In the genomic region with DNA sequence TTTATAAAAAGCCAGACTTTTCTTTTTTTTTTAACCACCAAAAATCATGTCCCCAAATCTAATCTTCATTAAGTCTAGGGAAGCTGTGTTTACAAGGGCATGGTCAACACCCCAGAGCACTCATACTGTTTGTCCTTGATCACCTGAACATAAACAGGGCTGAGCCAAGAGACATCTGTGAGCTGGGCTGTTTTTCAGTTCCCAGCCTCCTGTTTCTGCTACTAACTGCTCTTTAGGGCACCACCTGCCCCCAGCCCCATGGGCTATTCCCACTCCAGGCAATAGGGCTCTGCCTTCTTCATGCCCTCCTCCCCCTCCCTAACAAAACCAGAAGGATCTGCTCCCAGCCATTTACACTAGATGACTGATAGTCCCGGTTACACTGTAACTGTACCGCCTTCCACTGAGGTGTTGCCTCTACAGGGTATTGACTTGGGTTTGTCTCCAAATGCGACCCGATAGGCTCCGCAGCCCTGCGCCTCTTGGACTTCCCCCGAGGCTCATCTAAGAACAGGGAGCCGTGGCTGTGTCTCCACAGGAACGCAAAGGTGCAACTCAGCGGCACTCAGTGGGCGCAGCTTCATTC, we compare ENCODE assay signal across 18 cellular contexts. TPM values are rescaled to one million over a fixed set of nuclear protein-coding genes. Genes with fewer than 3 reads are reported as not detected.
DNase-seq lines count a peak whose midpoint lies in the region; ATAC-seq and TF ChIP-seq lines count a peak whose summit lies in the region.
"Had no signal": no experiment of that assay in that cellular context is flagged by ENCODE, and none has a peak within 500 bp of the region (broad histone marks: within the 10 kb centered on the region; RNA-seq: fewer than 3 reads in every experiment).

No MANE protein-coding gene starts in this region.

- no peak for TF ChIP-seq CTCF in WTC11 (IDR thresholded peaks at IDR 0.05)

- CTCF ChIA-PET in WTC11 (lab: Charles Lee): interaction anchor here (1.0 to 5.3 kb wide), 2 partner anchors 22 to 163 kb away, joined by 3 to 45 read pairs; no protein-coding TSS in a partner anchor

- H3K4me1 Mint-ChIP-seq in WTC11: peaks cover 19% of the 10 kb centered on the region
- H3K4me1 Mint-ChIP-seq: IgD-negative memory B cell had no signal

- no peaks in the 10 kb centered on the region for H3K9me3 Mint-ChIP-seq in WTC11
- H3K9me3 Mint-ChIP-seq: H9, IgD-negative memory B cell had no signal

- ATAC-seq in WTC11: peak; percentile 51
- no peak for ATAC-seq in HG02885 (IDR thresholded peaks at IDR 0.05; ENCODE audit: poor library complexity, unreplicated experiment)

- DNase-seq in NCI-H1417 (lab: John Stamatoyannopoulos, UW): peak in 2 of 3 experiments; percentile 54 to 71
- no peak for DNase-seq in NCI-H1417 treated with DMSO at 0.1 percent for 48 hours (lab: John Stamatoyannopoulos, UW)
- DNase-seq in ELF-1 (ENCODE audit: low read depth, low spot score): peak; percentile 18
- peak; percentile 71 for DNase-seq in NCI-H2196 (lab: John Stamatoyannopoulos, UW; ENCODE audit: unreplicated experiment)
- DNase-seq in WTC11 (ENCODE audit: low spot score): no peak
- no peak for DNase-seq in AG08395 (ENCODE audit: low spot score)
- DNase-seq in T-helper 2 cell: no peak
- DNase-seq: 8988T; H9; NCI-H226; NK-92 treated with Interleukin-12 subunit alpha and Interleukin-12 subunit beta, amount 100 ng/mL, for 24 hours; OCI-M1; RPMI8226; SW 1271 had no signal

- no peaks in the 10 kb centered on the region; the same call in 1 of the 2 replicates for H3K27me3 Mint-ChIP-seq in WTC11 (ENCODE audit: low read depth)

- H3K36me3 Mint-ChIP-seq in WTC11: no peaks in the 10 kb centered on the region
- H3K36me3 Mint-ChIP-seq: IgD-negative memory B cell had no signal

- H3K27ac Mint-ChIP-seq in WTC11: no peak overlapping the region
- H3K27ac Mint-ChIP-seq: H9, IgD-negative memory B cell had no signal

- POLR2A ChIA-PET in WTC11 (lab: Charles Lee): no interaction called here

- no peak overlapping the region for H3K4me3 Mint-ChIP-seq in WTC11
- H3K4me3 Mint-ChIP-seq: H9, IgD-negative memory B cell had no signal

TF ChIP-seq in WTC11, 78 proteins besides CTCF, POLR2A, EP300 and RAD21:
- TF ChIP-seq, protein P1, sequence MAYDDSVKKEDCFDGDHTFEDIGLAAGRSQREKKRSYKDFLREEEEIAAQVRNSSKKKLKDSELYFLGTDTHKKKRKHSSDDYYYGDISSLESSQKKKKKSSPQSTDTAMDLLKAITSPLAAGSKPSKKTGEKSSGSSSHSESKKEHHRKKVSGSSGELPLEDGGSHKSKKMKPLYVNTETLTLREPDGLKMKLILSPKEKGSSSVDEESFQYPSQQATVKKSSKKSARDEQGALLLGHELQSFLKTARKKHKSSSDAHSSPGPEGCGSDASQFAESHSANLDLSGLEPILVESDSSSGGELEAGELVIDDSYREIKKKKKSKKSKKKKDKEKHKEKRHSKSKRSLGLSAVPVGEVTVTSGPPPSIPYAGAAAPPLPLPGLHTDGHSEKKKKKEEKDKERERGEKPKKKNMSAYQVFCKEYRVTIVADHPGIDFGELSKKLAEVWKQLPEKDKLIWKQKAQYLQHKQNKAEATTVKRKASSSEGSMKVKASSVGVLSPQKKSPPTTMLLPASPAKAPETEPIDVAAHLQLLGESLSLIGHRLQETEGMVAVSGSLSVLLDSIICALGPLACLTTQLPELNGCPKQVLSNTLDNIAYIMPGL (CRISPR knock-in tag; IDR thresholded peaks at IDR 0.05): no peak
- TF ChIP-seq SMAD4 (CRISPR knock-in tag; IDR thresholded peaks at IDR 0.05) (no peak), CBFB (CRISPR knock-in tag; IDR thresholded peaks at IDR 0.05; ENCODE audit: low read depth) (no peak), E2F5 (CRISPR knock-in tag; IDR thresholded peaks at IDR 0.05) (no peak), RORB (CRISPR knock-in tag; IDR thresholded peaks at IDR 0.05) (no peak), PRRX2 (CRISPR knock-in tag; IDR thresholded peaks at IDR 0.05) (no peak), FOXJ3 (CRISPR knock-in tag; IDR thresholded peaks at IDR 0.05; ENCODE audit: borderline replicate concordance) (no peak), AR (CRISPR knock-in tag; IDR thresholded peaks at IDR 0.05) (no peak), CREB1 (CRISPR knock-in tag; IDR thresholded peaks at IDR 0.05) (no peak), ZNF423 (CRISPR knock-in tag; IDR thresholded peaks at IDR 0.05) (no peak), GTF2I (CRISPR knock-in tag; conservative IDR thresholded peaks at IDR 0.05) (no peak), ESRRA (CRISPR knock-in tag; IDR thresholded peaks at IDR 0.05; ENCODE audit: borderline replicate concordance) (no peak), CREM (CRISPR knock-in tag; IDR thresholded peaks at IDR 0.05) (no peak), NR1H2 (CRISPR knock-in tag; IDR thresholded peaks at IDR 0.05) (no peak), ZBTB43 (CRISPR knock-in tag; IDR thresholded peaks at IDR 0.05) (no peak), EMX1 (CRISPR knock-in tag; IDR thresholded peaks at IDR 0.05) (no peak)

RNA-seq across cellular contexts. Expression of gene SLC26A9, which starts 11.7 kb away (rescaled TPM):
- 0.05 to 0.15 TPM in 2 of 3 replicates, not detected in the other for total RNA-seq in WTC11 (2021)
- total RNA-seq: H9, LHCN-M2, SJSA1 had no signal

RNA-seq across cellular contexts. Expression of gene RAB7B, which starts 48.3 kb away (rescaled TPM):
- total RNA-seq in WTC11 (2021): not detected in 3 replicates

Comparison
In these comparisons a context has a peak if more than half of its experiments do, and no peak if none do; other contexts are left out.
1. DNase-seq: peak in NCI-H1417 (2 of 3), ELF-1 (single experiment) and NCI-H2196 (single experiment); none in NCI-H1417 treated with DMSO at 0.1 percent for 48 hours (single experiment), WTC11 (single experiment), AG08395 (single experiment) and T-helper 2 cell (0 of 5).